In genomic region chr11:33557201-33557600, GRCh38 we compare ENCODE assay signal across 14 cellular contexts.
DNase-seq lines count a peak whose midpoint lies in the region; TF ChIP-seq lines count a peak whose summit lies in the region.
"Had no signal": no experiment of that assay in that cellular context is flagged by ENCODE, and none has a peak within 500 bp of the region (broad histone marks: within the 10 kb centered on the region; RNA-seq: fewer than 3 reads in every experiment).

No MANE protein-coding gene starts in this region.

- no peak for TF ChIP-seq CTCF in SK-N-SH (IDR thresholded peaks at IDR 0.05)
- TF ChIP-seq CTCF in epithelial cell of proximal tubule (conservative IDR thresholded peaks at IDR 0.05; ENCODE audit: low read depth, low read length) = no peak

- no peaks in the 10 kb centered on the region for H3K9me3 ChIP-seq in SK-N-SH
- H3K9me3 ChIP-seq: colonic mucosa, right atrium auricular region had no signal

- no peaks in the 10 kb centered on the region for H4K20me1 ChIP-seq in SK-N-SH (ENCODE audit: insufficient read depth)

- H3K4me3 ChIP-seq in SK-N-SH (ENCODE audit: low read depth in 2 of 2, low read length in 1 of 2) = no peak overlapping the region
- H3K4me3 ChIP-seq in epithelial cell of proximal tubule (ENCODE audit: low read depth, low read length) = no peak overlapping the region
- H3K4me3 ChIP-seq: colonic mucosa, K562, right atrium auricular region, SK-N-MC had no signal

- no peak overlapping the region for H2AFZ ChIP-seq in SK-N-SH (ENCODE audit: low read depth)

- H3K9me2 ChIP-seq in SK-N-SH = no peaks in the 10 kb centered on the region

- peaks cover 17 to 66% of the 10 kb centered on the region in 2 experiments for H3K36me3 ChIP-seq in SK-N-SH (replicated peaks in 1 of 2; ENCODE audit: control insufficient read depth in 1 of 2, insufficient read depth in 2 of 2, low read length in 1 of 2)
- H3K36me3 ChIP-seq: colonic mucosa, right atrium auricular region had no signal

- H3K79me2 ChIP-seq in SK-N-SH (ENCODE audit: insufficient read depth) = peaks cover 40% of the 10 kb centered on the region; the same call in 1 of the 2 replicates

- TF ChIP-seq EP300 in SK-N-SH (IDR thresholded peaks at IDR 0.05; ENCODE audit: borderline replicate concordance in 1 of 2, low read depth in 1 of 2, low read length in 1 of 2) = peak in 1 of 2 experiments; percentile 47; a peak in 1 of 4 replicates

- H3K4me1 ChIP-seq in SK-N-SH (ENCODE audit: control insufficient read depth in 1 of 2, insufficient read depth in 2 of 2, low read depth in 1 of 2, low read length in 1 of 2) = peaks cover 0 to 4% of the 10 kb centered on the region in 2 experiments; a peak in 2 of 4 replicates
- H3K4me1 ChIP-seq: colonic mucosa, right atrium auricular region had no signal

- DNase-seq in H4 (ENCODE audit: low spot score) (peak; percentile 61), SK-N-SH (no peak), epithelial cell of proximal tubule (ENCODE audit: low read depth) (peak; percentile 1), renal cortical epithelial cell (ENCODE audit: low read depth) (peak; percentile 80), midbrain (lab: John Stamatoyannopoulos, UW) (no peak), NCI-H524 (lab: John Stamatoyannopoulos, UW) (no peak)
- no peak for DNase-seq in activated CD4-positive, alpha-beta T cell treated with anti-CD3 and anti-CD28 coated beads, Interleukin-2, amount 50 U/mL, for 4 hours
- DNase-seq: activated CD8-positive, alpha-beta memory T cell treated with anti-CD3 and anti-CD28 coated beads, Interleukin-2, amount 50 U/mL, for 48 hours; CD8-positive, alpha-beta memory T cell; colonic mucosa; NCI-H1694 had no signal

- H3K27ac ChIP-seq in SK-N-SH (ENCODE audit: low read depth in 2 of 2, low read length in 1 of 2) = peak overlapping the region in 1 of 2 experiments; percentile 87; a peak in 2 of 4 replicates
- H3K27ac ChIP-seq: colonic mucosa, right atrium auricular region, SK-N-MC had no signal

- POLR2A ChIA-PET in SK-N-SH (lab: Yijun Ruan, JAX) = no interaction called here

- no peak overlapping the region; the same call in 1 of the 2 replicates for H3K4me2 ChIP-seq in SK-N-SH

- no peak for TF ChIP-seq RAD21 in SK-N-SH (IDR thresholded peaks at IDR 0.05; ENCODE audit: low read length)

- 11% methylated on average over 1 of the region's 1 CpG for WGBS in SK-N-SH (ENCODE audit: low lambda C conversion rate)

- H3F3A ChIP-seq in SK-N-SH (replicated peaks; ENCODE audit: insufficient read depth) = peaks cover 46% of the 10 kb centered on the region

- H3K27me3 ChIP-seq in SK-N-SH (ENCODE audit: insufficient read depth) = no peaks in the 10 kb centered on the region
- H3K27me3 ChIP-seq: colonic mucosa, right atrium auricular region had no signal

- peak overlapping the region; percentile 53; the same call in 1 of the 2 replicates for H3K9ac ChIP-seq in SK-N-SH

- CTCF ChIA-PET in SK-N-SH (lab: Yijun Ruan, JAX) = interaction anchor here (1.0 to 2.0 kb wide), 2 partner anchors 10 to 159 kb away, joined by 3 to 4 read pairs; no protein-coding TSS in a partner anchor

TF ChIP-seq in SK-N-SH, 30 proteins besides CTCF, POLR2A, EP300 and RAD21:
- TF ChIP-seq SMC3 (IDR thresholded peaks at IDR 0.05; ENCODE audit: low read depth, low read length) = no peak
- no peak for TF ChIP-seq ELF1 (IDR thresholded peaks at IDR 0.05)
- no peak for TF ChIP-seq RCOR1 (IDR thresholded peaks at IDR 0.05; ENCODE audit: low read length)
- no peak for TF ChIP-seq IRF3 (IDR thresholded peaks at IDR 0.05; ENCODE audit: low read depth, low read length)
- no peak for TF ChIP-seq FOXJ3 (CRISPR knock-in tag; IDR thresholded peaks at IDR 0.05)
- no peak for TF ChIP-seq RXRA (IDR thresholded peaks at IDR 0.05; ENCODE audit: borderline replicate concordance, low read depth)
- TF ChIP-seq JUND (IDR thresholded peaks at IDR 0.05) = 0 out of 2 replicates have a peak, but pooled peaks have one; percentile 17
- no peak; the same call in 1 of the 2 replicates for TF ChIP-seq FOXM1 (IDR thresholded peaks at IDR 0.05; ENCODE audit: low read depth)
- TF ChIP-seq YY1 (IDR thresholded peaks at IDR 0.05; ENCODE audit: low read depth) = no peak
- peak; percentile 13 for TF ChIP-seq PBX3 (IDR thresholded peaks at IDR 0.05)
- TF ChIP-seq SIN3A (IDR thresholded peaks at IDR 0.05; ENCODE audit: borderline replicate concordance, low read depth, low read length) = no peak
- peak; percentile 65 for TF ChIP-seq TCF12 (IDR thresholded peaks at IDR 0.05)
- peak; percentile 21; the same call in 1 of the 2 replicates for TF ChIP-seq FOSL2 (IDR thresholded peaks at IDR 0.05; ENCODE audit: borderline replicate concordance, low read depth)
- TF ChIP-seq MAX (IDR thresholded peaks at IDR 0.05; ENCODE audit: low read depth) = 0 out of 2 replicates have a peak, but pooled peaks have one; percentile 17
- TF ChIP-seq MEF2A (IDR thresholded peaks at IDR 0.05; ENCODE audit: borderline replicate concordance, low read depth) = peak; percentile 90

Comparison
In these comparisons a context has a peak if more than half of its experiments do, and no peak if none do; other contexts are left out.
1. DNase-seq: peak in H4 (single experiment), epithelial cell of proximal tubule (single experiment) and renal cortical epithelial cell (single experiment); none in SK-N-SH (single experiment), midbrain (single experiment), activated CD4-positive, alpha-beta T cell treated with anti-CD3 and anti-CD28 coated beads, Interleukin-2, amount 50 U/mL, for 4 hours (0 of 2) and NCI-H524 (0 of 2).